In the genomic region with DNA sequence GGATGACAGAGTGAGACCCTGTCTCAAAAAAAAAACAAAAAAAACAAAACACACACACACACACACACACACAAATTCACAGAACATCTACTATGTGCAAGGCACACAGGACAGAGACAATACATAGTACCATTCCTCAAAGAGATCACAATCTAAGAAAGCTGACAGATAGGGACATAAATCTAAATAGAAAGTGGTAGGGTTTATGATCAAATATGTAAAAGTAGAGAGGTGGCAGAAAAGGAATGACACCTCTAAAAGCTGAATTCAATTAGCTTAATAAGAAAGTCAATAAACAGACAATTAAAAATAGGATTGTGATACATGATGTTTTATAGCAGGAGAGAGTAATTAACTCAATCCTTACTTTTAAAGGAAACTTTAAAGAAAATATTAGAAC, we compare ENCODE assay signal across 1 cellular context.
TF ChIP-seq lines count a peak whose summit lies in the region.

No MANE protein-coding gene starts in this region.

TF ChIP-seq in HEK293, 187 proteins besides CTCF, POLR2A, EP300 and RAD21 (continued from another document):
- TF ChIP-seq, protein P1, sequence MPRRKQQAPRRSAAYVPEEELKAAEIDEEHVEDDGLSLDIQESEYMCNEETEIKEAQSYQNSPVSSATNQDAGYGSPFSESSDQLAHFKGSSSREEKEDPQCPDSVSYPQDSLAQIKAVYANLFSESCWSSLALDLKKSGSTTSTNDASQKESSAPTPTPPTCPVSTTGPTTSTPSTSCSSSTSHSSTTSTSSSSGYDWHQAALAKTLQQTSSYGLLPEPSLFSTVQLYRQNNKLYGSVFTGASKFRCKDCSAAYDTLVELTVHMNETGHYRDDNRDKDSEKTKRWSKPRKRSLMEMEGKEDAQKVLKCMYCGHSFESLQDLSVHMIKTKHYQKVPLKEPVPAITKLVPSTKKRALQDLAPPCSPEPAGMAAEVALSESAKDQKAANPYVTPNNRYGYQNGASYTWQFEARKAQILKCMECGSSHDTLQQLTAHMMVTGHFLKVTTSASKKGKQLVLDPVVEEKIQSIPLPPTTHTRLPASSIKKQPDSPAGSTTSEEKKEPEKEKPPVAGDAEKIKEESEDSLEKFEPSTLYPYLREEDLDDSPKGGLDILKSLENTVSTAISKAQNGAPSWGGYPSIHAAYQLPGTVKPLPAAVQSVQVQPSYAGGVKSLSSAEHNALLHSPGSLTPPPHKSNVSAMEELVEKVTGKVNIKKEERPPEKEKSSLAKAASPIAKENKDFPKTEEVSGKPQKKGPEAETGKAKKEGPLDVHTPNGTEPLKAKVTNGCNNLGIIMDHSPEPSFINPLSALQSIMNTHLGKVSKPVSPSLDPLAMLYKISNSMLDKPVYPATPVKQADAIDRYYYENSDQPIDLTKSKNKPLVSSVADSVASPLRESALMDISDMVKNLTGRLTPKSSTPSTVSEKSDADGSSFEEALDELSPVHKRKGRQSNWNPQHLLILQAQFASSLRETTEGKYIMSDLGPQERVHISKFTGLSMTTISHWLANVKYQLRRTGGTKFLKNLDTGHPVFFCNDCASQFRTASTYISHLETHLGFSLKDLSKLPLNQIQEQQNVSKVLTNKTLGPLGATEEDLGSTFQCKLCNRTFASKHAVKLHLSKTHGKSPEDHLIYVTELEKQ (tag by site-specific recombination; IDR thresholded peaks at IDR 0.05; ENCODE audit: borderline replicate concordance) = no peak
- TF ChIP-seq, protein P2, sequence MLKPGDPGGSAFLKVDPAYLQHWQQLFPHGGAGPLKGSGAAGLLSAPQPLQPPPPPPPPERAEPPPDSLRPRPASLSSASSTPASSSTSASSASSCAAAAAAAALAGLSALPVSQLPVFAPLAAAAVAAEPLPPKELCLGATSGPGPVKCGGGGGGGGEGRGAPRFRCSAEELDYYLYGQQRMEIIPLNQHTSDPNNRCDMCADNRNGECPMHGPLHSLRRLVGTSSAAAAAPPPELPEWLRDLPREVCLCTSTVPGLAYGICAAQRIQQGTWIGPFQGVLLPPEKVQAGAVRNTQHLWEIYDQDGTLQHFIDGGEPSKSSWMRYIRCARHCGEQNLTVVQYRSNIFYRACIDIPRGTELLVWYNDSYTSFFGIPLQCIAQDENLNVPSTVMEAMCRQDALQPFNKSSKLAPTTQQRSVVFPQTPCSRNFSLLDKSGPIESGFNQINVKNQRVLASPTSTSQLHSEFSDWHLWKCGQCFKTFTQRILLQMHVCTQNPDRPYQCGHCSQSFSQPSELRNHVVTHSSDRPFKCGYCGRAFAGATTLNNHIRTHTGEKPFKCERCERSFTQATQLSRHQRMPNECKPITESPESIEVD (tag by site-specific recombination; IDR thresholded peaks at IDR 0.05) = peak; percentile 46; the same call in 1 of the 2 replicates
